ENCODE assay signal across 8 cellular contexts in genomic region chr16:68328151-68328859, GRCh38. TPM values are rescaled to one million over a fixed set of nuclear protein-coding genes. Genes with fewer than 3 reads are reported as not detected.
DNase-seq lines count a peak whose midpoint lies in the region; ATAC-seq and TF ChIP-seq lines count a peak whose summit lies in the region.

No MANE protein-coding gene starts in this region.

- peak; percentile 90 for TF ChIP-seq CTCF in GM10248 (IDR thresholded peaks at IDR 0.05; ENCODE audit: control extremely low read depth, extremely low read depth, low read depth, missing control alignments)
- TF ChIP-seq CTCF in VCaP (conservative IDR thresholded peaks at IDR 0.05): peak; percentile 83
- peak; percentile 91 for TF ChIP-seq CTCF in MCF 10A (IDR thresholded peaks at IDR 0.05; ENCODE audit: unreplicated experiment)

- H3K27me3 Mint-ChIP-seq in MCF 10A (ENCODE audit: insufficient read depth, unreplicated experiment): no peaks in the 10 kb centered on the region

- peaks cover 10% of the 10 kb centered on the region for H3K4me1 Mint-ChIP-seq in MCF 10A (ENCODE audit: insufficient read depth, unreplicated experiment)

- no TSS peak for BruUV-seq in MCF 10A (replicated peaks; lab: Mats Ljungman, UMichigan)

- H3K36me3 Mint-ChIP-seq in MCF 10A (ENCODE audit: insufficient read depth, unreplicated experiment): peaks cover 34% of the 10 kb centered on the region

- POLR2A ChIA-PET in GM10248 (lab: Yijun Ruan, JAX): no interaction called here
- POLR2A ChIA-PET in MCF 10A (lab: Yijun Ruan, JAX): interaction anchor here (1.2 to 3.4 kb wide), 7 partner anchors 13 to 90 kb away, joined by 4 to 21 read pairs (median 6); partner anchors contain the start of genes PRMT7, SLC7A6 and SLC7A6OS

- DNase-seq in GM10248 (ENCODE audit: extremely low spot score): peak; percentile 86
- peak; percentile 84 for DNase-seq in NCI-H2171 (lab: John Stamatoyannopoulos, UW)
- DNase-seq in MCF 10A (ENCODE audit: unreplicated experiment): peak; percentile 88
- DNase-seq in iPS-NIHi11 (ENCODE audit: low spot score): peak; percentile 93
- peak; percentile 67 for DNase-seq in stimulated activated CD4-positive, alpha-beta T cell treated with anti-CD3 and anti-CD28 coated beads, Interleukin-12 subunit alpha, Interleukin-12 subunit beta, amount 100 ng/mL, for 4 hours

- H3K4me3 Mint-ChIP-seq in MCF 10A (ENCODE audit: unreplicated experiment): no peak overlapping the region

- no peaks in the 10 kb centered on the region for H3K9me3 Mint-ChIP-seq in MCF 10A (ENCODE audit: unreplicated experiment)

- H3K27ac Mint-ChIP-seq in MCF 10A (ENCODE audit: low read depth, unreplicated experiment): no peak overlapping the region

- ATAC-seq in HG02870 (IDR thresholded peaks at IDR 0.05; ENCODE audit: unreplicated experiment) (peak; percentile 66), GM19467 (IDR thresholded peaks at IDR 0.05; ENCODE audit: unreplicated experiment) (no peak)

- CTCF ChIA-PET in GM10248 (lab: Yijun Ruan, JAX) (interaction anchor here (0.6 to 31.6 kb wide), 36 partner anchors 9 to 305 kb away, joined by 3 to 619 read pairs (median 6); partner anchors contain the start of genes DDX28, DUS2, NFATC3 and PLA2G15), MCF 10A (lab: Yijun Ruan, JAX) (interaction anchor here (0.6 to 18.2 kb wide), 38 partner anchors 8 to 323 kb away, joined by 3 to 308 read pairs (median 4); partner anchors contain the start of genes DDX28, DUS2, ESRP2 and PLA2G15)

- intact Hi-C loops in MCF 10A (cut with micrococcal nuclease): loop anchor here (1.0 kb wide), 3 partner anchors 67 to 91 kb away; no protein-coding TSS in a partner anchor

- 0 out of 2 replicates have a peak overlapping the region, but pooled peaks have one; percentile 10 for H3K27ac ChIP-seq in VCaP

RNA-seq across cellular contexts. Expression of gene PRMT7, which starts 17.5 kb away (rescaled TPM):
- total RNA-seq in MCF 10A (2022): 28.0 and 33.2 TPM in 2 replicates

RNA-seq across cellular contexts. Expression of gene SLC7A6OS, which starts 17.6 kb away (rescaled TPM):
- 19.4 and 20.4 TPM in 2 replicates for total RNA-seq in MCF 10A (2022)
